Comparison of ENCODE assay signal across 29 cellular contexts in genomic region chr11:32110795-32111194, GRCh38.
"Had no signal": no experiment of that assay in that cellular context is flagged by ENCODE, and none has a peak within 500 bp of the region (broad histone marks: within the 10 kb centered on the region; RNA-seq: fewer than 3 reads in every experiment).

No MANE protein-coding gene starts in this region.

- DNase-seq: hippocampal formation; kidney glomerular epithelial cell; left cardiac atrium; left lung; mesendoderm; naive B cell; natural killer cell; nephron progenitor cell; occipital lobe; ovary; stimulated activated CD4-positive, alpha-beta T cell treated with anti-CD3 and anti-CD28 coated beads, Interleukin-12 subunit alpha, Interleukin-12 subunit beta, amount 100 ng/mL, for 4 hours; stimulated activated CD4-positive, alpha-beta T cell treated with anti-CD3 and anti-CD28 coated beads, Interleukin-15, amount 100 ng/mL, for 24 hours; stimulated activated CD4-positive, alpha-beta T cell treated with anti-CD3 and anti-CD28 coated beads, Interleukin-2, amount 100 ng/mL, for 24 hours; stimulated activated CD4-positive, alpha-beta T cell treated with anti-CD3 and anti-CD28 coated beads, Interleukin-4, amount 100 ng/mL, for 1 hour; stimulated activated naive B cell treated with anti-CD40 and anti-IgM and Interleukin-4, amounts not matched to agents 10 μg/mL and 1 μg/mL and 100 μg/mL, for 72 hours; stimulated activated naive CD8-positive, alpha-beta T cell treated with anti-CD3 and anti-CD28 coated beads, Interleukin-15, Interleukin-2, amounts not matched to agents 100 U/mL and 50 U/mL, for 24 hours; stomach; tibial artery; trophoblast cell; upper lobe of right lung had no signal

- H3K27ac Mint-ChIP-seq: mesothelial cell of epicardium; naive B cell; natural killer cell; nephron progenitor cell; neural progenitor cell; progenitor cell of endocrine pancreas; stimulated activated naive B cell treated with anti-CD40 and anti-IgM and Interleukin-4, amounts not matched to agents 10 μg/mL and 1 μg/mL and 100 μg/mL, for 72 hours had no signal

- H3K4me3 ChIP-seq: left lung, lung, neural progenitor cell, ovary, right atrium auricular region, skin epidermis, stomach, thoracic aorta, tibial artery, upper lobe of right lung had no signal

- H3K36me3 ChIP-seq: neural progenitor cell, neutrophil, ovary, right atrium auricular region, thoracic aorta had no signal

- H3K9me3 Mint-ChIP-seq: mesothelial cell of epicardium; naive B cell; natural killer cell; nephron progenitor cell; neural progenitor cell; stimulated activated naive B cell treated with anti-CD40 and anti-IgM and Interleukin-4, amounts not matched to agents 10 μg/mL and 1 μg/mL and 100 μg/mL, for 72 hours had no signal

- H3K4me1 ChIP-seq: left lung, right atrium auricular region, stomach, tibial artery, upper lobe of right lung had no signal

- H3K36me3 Mint-ChIP-seq: naive B cell, natural killer cell had no signal

- ATAC-seq: left cardiac atrium; left lung; natural killer cell; sciatic nerve; stimulated activated naive B cell treated with anti-CD40 and anti-IgM and Interleukin-4, amounts not matched to agents 10 μg/mL and 1 μg/mL and 100 μg/mL, for 72 hours; stimulated activated naive CD8-positive, alpha-beta T cell treated with anti-CD3 and anti-CD28 coated beads, Interleukin-15, Interleukin-2, amounts not matched to agents 100 U/mL and 50 U/mL, for 24 hours; upper lobe of right lung had no signal

- H3K4me3 Mint-ChIP-seq: mesothelial cell of epicardium; naive B cell; natural killer cell; nephron progenitor cell; neural progenitor cell; stimulated activated naive B cell treated with anti-CD40 and anti-IgM and Interleukin-4, amounts not matched to agents 10 μg/mL and 1 μg/mL and 100 μg/mL, for 72 hours had no signal

- H3K27me3 ChIP-seq: left lung, neural progenitor cell, neutrophil, ovary, right atrium auricular region, tibial artery, upper lobe of right lung had no signal

- H3K9me3 ChIP-seq: left lung, neutrophil, ovary, right atrium auricular region, stomach, thoracic aorta, tibial artery, upper lobe of right lung had no signal

- H3K27ac ChIP-seq: left lung, neural progenitor cell, neutrophil, ovary, right atrium auricular region, skin epidermis, stomach, thoracic aorta, tibial artery, upper lobe of right lung had no signal
